In the genomic region with DNA sequence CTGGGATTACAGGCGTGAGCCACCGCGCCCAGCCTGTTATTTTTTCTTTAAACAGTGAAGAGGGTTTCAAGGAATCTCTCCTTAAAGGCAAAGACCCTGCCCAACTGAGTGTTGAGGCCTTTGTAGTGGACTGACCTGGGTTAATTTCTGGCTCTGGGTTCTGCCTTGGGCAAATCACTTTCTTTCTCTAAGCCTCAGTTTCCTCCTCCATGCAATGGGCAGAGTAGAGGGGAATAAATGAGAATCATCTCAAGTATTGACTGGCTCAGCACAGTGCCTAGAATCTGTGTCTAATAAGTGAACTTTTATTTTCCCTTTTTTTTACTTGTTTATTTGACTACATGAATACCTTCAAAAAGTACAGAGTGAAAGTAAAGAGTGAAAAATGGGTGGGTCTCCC, we compare ENCODE assay signal across 14 cellular contexts. TPM values are rescaled to one million over a fixed set of nuclear protein-coding genes. Genes with fewer than 3 reads are reported as not detected.
DNase-seq lines count a peak whose midpoint lies in the region; ATAC-seq and TF ChIP-seq lines count a peak whose summit lies in the region.
"Had no signal": no experiment of that assay in that cellular context is flagged by ENCODE, and none has a peak within 500 bp of the region (broad histone marks: within the 10 kb centered on the region; RNA-seq: fewer than 3 reads in every experiment).

No MANE protein-coding gene starts in this region.

- H3K4me3 Mint-ChIP-seq in mesothelial cell of epicardium = no peak overlapping the region
- H3K4me3 Mint-ChIP-seq: CD4-positive, alpha-beta memory T cell had no signal

- no peaks in the 10 kb centered on the region for H3K9me3 ChIP-seq in HEK293 (ENCODE audit: control insufficient read depth, insufficient read depth, low read depth, low read length)
- H3K9me3 ChIP-seq in SU-DHL-6 (ENCODE audit: insufficient read depth, low read length) = no peaks in the 10 kb centered on the region
- H3K9me3 ChIP-seq: HAP-1 had no signal

- CTCF ChIA-PET in HEK293 (lab: Yijun Ruan, JAX) = no interaction called here

- no peak for TF ChIP-seq CTCF in HEK293 (tag by site-specific recombination; IDR thresholded peaks at IDR 0.05)
- TF ChIP-seq CTCF in SU-DHL-6 (IDR thresholded peaks at IDR 0.05; ENCODE audit: insufficient read depth, low read length, poor library complexity, severe bottlenecking) = no peak
- no peak for TF ChIP-seq CTCF in mesothelial cell of epicardium (IDR thresholded peaks at IDR 0.05; ENCODE audit: unreplicated experiment)

- H3F3A ChIP-seq in SU-DHL-6 (ENCODE audit: insufficient read depth) = peaks cover 28% of the 10 kb centered on the region

- POLR2A ChIA-PET in HEK293 (lab: Yijun Ruan, JAX) = no interaction called here

- H3K4me2 ChIP-seq in SU-DHL-6 (ENCODE audit: low read depth, low read length, poor library complexity, severe bottlenecking) = no peak overlapping the region

- H3K9me3 Mint-ChIP-seq in mesothelial cell of epicardium = no peaks in the 10 kb centered on the region
- H3K9me3 Mint-ChIP-seq: CD4-positive, alpha-beta memory T cell had no signal

- H3K4me1 ChIP-seq in HEK293 (ENCODE audit: control insufficient read depth, insufficient read depth, low read length) = no peaks in the 10 kb centered on the region
- H3K4me1 ChIP-seq: HAP-1 had no signal

- no peak overlapping the region for H3K27ac Mint-ChIP-seq in mesothelial cell of epicardium
- H3K27ac Mint-ChIP-seq: CD4-positive, alpha-beta memory T cell had no signal

- no peaks in the 10 kb centered on the region for H3K27me3 Mint-ChIP-seq in mesothelial cell of epicardium (ENCODE audit: low read depth)

- intact Hi-C loops in sciatic nerve (cut with DNase I) = no loop called here

- H3K36me3 Mint-ChIP-seq in mesothelial cell of epicardium = no peaks in the 10 kb centered on the region
- H3K36me3 Mint-ChIP-seq: CD4-positive, alpha-beta memory T cell had no signal

- H3K4me1 Mint-ChIP-seq in mesothelial cell of epicardium = no peaks in the 10 kb centered on the region

- H3K27me3 ChIP-seq in SU-DHL-6 (ENCODE audit: low read length) = no peaks in the 10 kb centered on the region

- no peak for ATAC-seq in sciatic nerve

- H3K27ac ChIP-seq in HEK293 (ENCODE audit: extremely low read depth, low read depth, low read length) (no peak overlapping the region), SU-DHL-6 (ENCODE audit: low read depth, low read length) (peak overlapping the region; percentile 10; the same call in 1 of the 2 replicates)

- DNase-seq in HT-29 (ENCODE audit: low spot score) = peak; percentile 45
- DNase-seq in NCI-H82 (lab: John Stamatoyannopoulos, UW) = no peak
- DNase-seq in sciatic nerve (ENCODE audit: low spot score) = no peak
- no peak for DNase-seq in mesothelial cell of epicardium (ENCODE audit: low spot score in 2 of 2, unreplicated experiment in 2 of 2)
- DNase-seq: C1 segment of cervical spinal cord; Calu3; CD4-positive, alpha-beta memory T cell; COR-L47; DMS53; DMS79 treated with DMSO at 0.1 percent for 48 hours; GOT3 had no signal

- no peak overlapping the region for H2AFZ ChIP-seq in SU-DHL-6 (ENCODE audit: low read depth, low read length, severe bottlenecking)

- H3K9ac ChIP-seq in SU-DHL-6 (ENCODE audit: low read length) = no peak overlapping the region

- no peaks in the 10 kb centered on the region for H3K36me3 ChIP-seq in HEK293 (ENCODE audit: control insufficient read depth in 2 of 2, insufficient read depth in 1 of 2, low read length in 2 of 2)
- H3K36me3 ChIP-seq in SU-DHL-6 (ENCODE audit: low read length) = no peaks in the 10 kb centered on the region
- H3K36me3 ChIP-seq: HAP-1 had no signal

- no peaks in the 10 kb centered on the region for H4K20me1 ChIP-seq in SU-DHL-6 (ENCODE audit: low read depth, low read length)

- no peak overlapping the region for H3K4me3 ChIP-seq in HEK293 (ENCODE audit: low read depth, low read length)
- no peak overlapping the region for H3K4me3 ChIP-seq in SU-DHL-6 (ENCODE audit: insufficient read depth, low read length, poor library complexity, severe bottlenecking)
- H3K4me3 ChIP-seq: HAP-1 had no signal

- no peaks in the 10 kb centered on the region for H3K9me2 ChIP-seq in SU-DHL-6 (replicated peaks; ENCODE audit: insufficient read depth, low read length)

- no peaks in the 10 kb centered on the region for H3K79me2 ChIP-seq in SU-DHL-6 (ENCODE audit: insufficient read depth, low read length)

TF ChIP-seq in HEK293, 187 proteins besides CTCF, POLR2A, EP300 and RAD21:
- peak; percentile 47; the same call in 1 of the 2 replicates for TF ChIP-seq PRDM1 (tag by site-specific recombination; IDR thresholded peaks at IDR 0.05)
- TF ChIP-seq ZNF341 (tag by site-specific recombination; IDR thresholded peaks at IDR 0.05; ENCODE audit: low read depth) = no peak

RNA-seq across cellular contexts. Expression of a gene that starts 31.0 kb away (rescaled TPM):
- total RNA-seq in HT-29 (2014; rRNA removed; shearing (Covaris generic)) = 27.4 and 39.9 TPM in 2 replicates
- total RNA-seq in sciatic nerve (14.4 TPM), mesothelial cell of epicardium (9.7 to 11.9 TPM (median 10.6 TPM) in 3 replicates)
